Comparison of ENCODE assay signal across 30 cellular contexts in the genomic region with DNA sequence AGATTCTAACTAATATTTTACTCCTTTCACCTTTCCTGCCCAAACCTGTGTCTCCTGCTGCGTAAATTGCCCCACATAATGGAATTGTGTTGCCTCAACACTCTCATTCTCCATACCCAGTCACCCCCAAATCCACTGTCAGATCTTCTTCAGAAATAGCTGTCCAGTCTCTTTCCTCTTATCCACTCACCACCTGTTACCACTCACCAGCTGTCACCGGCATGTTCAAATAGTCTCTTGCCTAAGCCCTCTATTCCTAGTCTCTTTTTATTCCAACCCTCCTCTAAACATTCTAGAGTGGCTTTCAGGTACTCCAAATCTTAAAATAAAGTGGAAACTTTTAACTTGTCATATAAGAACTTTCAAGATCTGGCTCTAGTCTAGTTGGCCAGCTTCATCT.
"Had no signal": no experiment of that assay in that cellular context is flagged by ENCODE, and none has a peak within 500 bp of the region (broad histone marks: within the 10 kb centered on the region; RNA-seq: fewer than 3 reads in every experiment).

No MANE protein-coding gene starts in this region.

- H3K27me3 ChIP-seq: neural progenitor cell, ovary, right lobe of liver, sigmoid colon, spleen, stomach, thyroid gland, tibial nerve, upper lobe of left lung, vagina had no signal

- H3K9ac ChIP-seq: neural progenitor cell, parathyroid adenoma had no signal

- H3K79me2 ChIP-seq: parathyroid adenoma had no signal

- H3K36me3 ChIP-seq: neural progenitor cell, ovary, right lobe of liver, sigmoid colon, spleen, stomach, thoracic aorta, thyroid gland, tibial nerve, upper lobe of left lung, vagina had no signal

- H3K27ac ChIP-seq: neural progenitor cell, ovary, parathyroid adenoma, psoas muscle, right lobe of liver, sigmoid colon, skin epidermis, stomach, thoracic aorta, thyroid gland, upper lobe of left lung, vagina had no signal

- H3K9me3 ChIP-seq: ovary, psoas muscle, right lobe of liver, sigmoid colon, thoracic aorta, thyroid gland, vagina had no signal

- H3K4me1 ChIP-seq: parathyroid adenoma, psoas muscle, right lobe of liver, spleen, stomach, thyroid gland had no signal

- DNase-seq: natural killer cell; occipital lobe; ovary; posterior cingulate gyrus; psoas muscle; right cardiac atrium; right lobe of liver; sigmoid colon; spleen; stimulated activated CD4-positive, alpha-beta T cell treated with anti-CD3 and anti-CD28 coated beads, Interleukin-12 subunit alpha, Interleukin-12 subunit beta, amount 100 ng/mL, for 4 hours; stimulated activated CD4-positive, alpha-beta T cell treated with anti-CD3 and anti-CD28 coated beads, Interleukin-1b, Interleukin-23, amount 100 ng/mL, for 48 hours; stimulated activated CD4-positive, alpha-beta T cell treated with anti-CD3 and anti-CD28 coated beads, Interleukin-4, amount 100 ng/mL, for 1 hour; stimulated activated CD4-positive, alpha-beta T cell treated with anti-CD3 and anti-CD28 coated beads, Interleukin-4, amount 100 ng/mL, for 4 hours; stimulated activated CD8-positive, alpha-beta memory T cell treated with anti-CD3 and anti-CD28 coated beads, Interleukin-4, amount 100 ng/mL, for 48 hours; stimulated activated naive CD4-positive, alpha-beta T cell; stomach; thyroid gland; trophoblast cell; upper lobe of left lung had no signal

- H3K36me3 Mint-ChIP-seq: stimulated activated memory B cell treated with anti-CD40 and anti-IgM and Interleukin-4, amounts not matched to agents 10 μg/mL and 1 μg/mL and 100 μg/mL, for 72 hours had no signal

- H3K4me3 ChIP-seq: neural progenitor cell, ovary, psoas muscle, sigmoid colon, skin epidermis, smooth muscle cell, spleen, stomach, thyroid gland, upper lobe of left lung, vagina had no signal

- H3K27me3 Mint-ChIP-seq: progenitor cell of endocrine pancreas; stimulated activated memory B cell treated with anti-CD40 and anti-IgM and Interleukin-4, amounts not matched to agents 10 μg/mL and 1 μg/mL and 100 μg/mL, for 72 hours; stimulated activated naive CD8-positive, alpha-beta T cell treated with anti-CD3 and anti-CD28 coated beads, Interleukin-15, Interleukin-2, amounts not matched to agents 100 ng/mL and 50 ng/mL, for 24 hours had no signal

- ATAC-seq: natural killer cell; psoas muscle; right cardiac atrium; stimulated activated memory B cell treated with anti-CD40 and anti-IgM and Interleukin-4, amounts not matched to agents 10 μg/mL and 1 μg/mL and 100 μg/mL, for 72 hours had no signal

- H3K27ac Mint-ChIP-seq: natural killer cell; neural progenitor cell; progenitor cell of endocrine pancreas; stimulated activated memory B cell treated with anti-CD40 and anti-IgM and Interleukin-4, amounts not matched to agents 10 μg/mL and 1 μg/mL and 100 μg/mL, for 72 hours; stimulated activated naive CD8-positive, alpha-beta T cell treated with anti-CD3 and anti-CD28 coated beads, Interleukin-15, Interleukin-2, amounts not matched to agents 100 ng/mL and 50 ng/mL, for 24 hours had no signal

- H3K4me1 Mint-ChIP-seq: natural killer cell; stimulated activated memory B cell treated with anti-CD40 and anti-IgM and Interleukin-4, amounts not matched to agents 10 μg/mL and 1 μg/mL and 100 μg/mL, for 72 hours had no signal

- H3K4me3 Mint-ChIP-seq: natural killer cell; nephron; neural progenitor cell; stimulated activated memory B cell treated with anti-CD40 and anti-IgM and Interleukin-4, amounts not matched to agents 10 μg/mL and 1 μg/mL and 100 μg/mL, for 72 hours; stimulated activated naive CD8-positive, alpha-beta T cell treated with anti-CD3 and anti-CD28 coated beads, Interleukin-15, Interleukin-2, amounts not matched to agents 100 ng/mL and 50 ng/mL, for 24 hours had no signal

- H2AFZ ChIP-seq: neural progenitor cell had no signal

- H3K4me2 ChIP-seq: neural progenitor cell, smooth muscle cell had no signal
